17 cellular contexts compared by ENCODE assay signal in genomic region chr2:207412787-207413310, GRCh38.
DNase-seq lines count a peak whose midpoint lies in the region; ATAC-seq and TF ChIP-seq lines count a peak whose summit lies in the region.
"Had no signal": no experiment of that assay in that cellular context is flagged by ENCODE, and none has a peak within 500 bp of the region (broad histone marks: within the 10 kb centered on the region; RNA-seq: fewer than 3 reads in every experiment).

No MANE protein-coding gene starts in this region.

- no peak overlapping the region for H4K8ac ChIP-seq in neuronal stem cell (ENCODE audit: low read depth, low read length)

- no peak overlapping the region for H2BK5ac ChIP-seq in neuronal stem cell (ENCODE audit: low read length)

- H3K4me1 ChIP-seq in neuronal stem cell (ENCODE audit: control insufficient read depth in 2 of 2, insufficient read depth in 1 of 2, low read depth in 1 of 2, low read length in 2 of 2), result peaks cover 2 to 20% of the 10 kb centered on the region in 2 donors
- H3K4me1 ChIP-seq: HAP-1 had no signal

- H3K14ac ChIP-seq in neuronal stem cell (ENCODE audit: low read length), result no peak overlapping the region

- intact Hi-C loops in left colon (cut with DNase I, micrococcal nuclease), result no loop called here

- TF ChIP-seq CTCF in WERI-Rb-1 (IDR thresholded peaks at IDR 0.05; ENCODE audit: low read depth, low read length) (no peak), coronary artery (IDR thresholded peaks at IDR 0.05) (no peak)

- no peaks in the 10 kb centered on the region for H3K9me3 ChIP-seq in WERI-Rb-1 (ENCODE audit: severe bottlenecking)
- no peaks in the 10 kb centered on the region for H3K9me3 ChIP-seq in neuronal stem cell (replicated peaks in 1 of 2; ENCODE audit: control insufficient read depth in 2 of 2, insufficient read depth in 1 of 2, low read depth in 1 of 2, low read length in 2 of 2)
- H3K9me3 ChIP-seq: BE2C, HAP-1 had no signal

- H3K4me2 ChIP-seq in neuronal stem cell (ENCODE audit: insufficient read depth, low read length, poor library complexity, severe bottlenecking), result no peak overlapping the region

- H3K4ac ChIP-seq in neuronal stem cell (ENCODE audit: low read length), result no peak overlapping the region

- H3K27ac ChIP-seq in WERI-Rb-1, result peak overlapping the region; percentile 8; the same call in 1 of the 2 replicates
- H3K27ac ChIP-seq in neuronal stem cell (replicated peaks; ENCODE audit: low read length), result no peak overlapping the region
- H3K27ac ChIP-seq in coronary artery, result no peak overlapping the region

- H3K4me3 ChIP-seq in WERI-Rb-1 (ENCODE audit: low read depth, low read length) (no peak overlapping the region; the same call in 1 of the 2 replicates), neuronal stem cell (ENCODE audit: low read length in 2 of 2) (no peak overlapping the region), coronary artery (no peak overlapping the region)
- H3K4me3 ChIP-seq: HAP-1 had no signal

- H2AK5ac ChIP-seq in neuronal stem cell (ENCODE audit: low read depth, low read length), result no peak overlapping the region

- no peak overlapping the region for H2BK15ac ChIP-seq in neuronal stem cell (ENCODE audit: low read length)

- no peak overlapping the region for H3K9ac ChIP-seq in neuronal stem cell (ENCODE audit: low read depth, low read length, poor library complexity)

- DNase-seq in NCI-H82 (lab: John Stamatoyannopoulos, UW) (peak; percentile 58), WERI-Rb-1 (peak; percentile 38), neuronal stem cell (ENCODE audit: low spot score) (no peak), left colon (no peak), coronary artery (ENCODE audit: low spot score) (no peak), NCI-H526 treated with DMSO at 0.1 percent for 48 hours (lab: John Stamatoyannopoulos, UW) (no peak)
- DNase-seq: ACHN; BE2C; C1 segment of cervical spinal cord; CD4-positive, CD25-positive, alpha-beta regulatory T cell; CD8-positive, alpha-beta memory T cell; COR-L47; DMS 273 treated with DMSO at 0.1 percent for 48 hours; DMS53; DND-41; IMR-90 had no signal

- H2BK12ac ChIP-seq in neuronal stem cell (ENCODE audit: low read length), result no peak overlapping the region

- H3K18ac ChIP-seq in neuronal stem cell (ENCODE audit: low read length), result no peak overlapping the region

- no peaks in the 10 kb centered on the region for H3K27me3 ChIP-seq in WERI-Rb-1 (ENCODE audit: insufficient read depth, low read depth, severe bottlenecking)
- no peaks in the 10 kb centered on the region for H3K27me3 ChIP-seq in neuronal stem cell (ENCODE audit: control insufficient read depth in 3 of 3, insufficient read depth in 3 of 3, low read depth in 1 of 3, low read length in 3 of 3)
- H3K27me3 ChIP-seq: BE2C had no signal

- H3K36me3 ChIP-seq in WERI-Rb-1, result no peaks in the 10 kb centered on the region
- H3K36me3 ChIP-seq in neuronal stem cell (replicated peaks in 1 of 2; ENCODE audit: control insufficient read depth in 2 of 2, insufficient read depth in 2 of 2, low read length in 2 of 2), result no peaks in the 10 kb centered on the region
- H3K36me3 ChIP-seq: BE2C, HAP-1 had no signal

- no peak overlapping the region for H2BK120ac ChIP-seq in neuronal stem cell (ENCODE audit: low read depth, low read length)

- no CpG with 5 or more reads among the region's 6 CpGs for WGBS in neuronal stem cell (ENCODE audit: extremely low coverage in 2 of 2, insufficient read length in 2 of 2, insufficient replicate concordance in 1 of 2), 2 donors

- no peak for ATAC-seq in left colon

- H4K91ac ChIP-seq in neuronal stem cell (ENCODE audit: low read depth, low read length, poor library complexity), result no peak overlapping the region

- peak overlapping the region; percentile 56 for H2AFZ ChIP-seq in neuronal stem cell (ENCODE audit: low read length)

- no peak overlapping the region for H3K23ac ChIP-seq in neuronal stem cell (ENCODE audit: low read depth, low read length, poor library complexity)

- no peaks in the 10 kb centered on the region for H3K79me1 ChIP-seq in neuronal stem cell (ENCODE audit: low read depth, low read length)

Comparison
In these comparisons a context has a peak if more than half of its experiments do, and no peak if none do; other contexts are left out.
1. DNase-seq: peak in NCI-H82 (single experiment) and WERI-Rb-1 (single experiment); none in neuronal stem cell (single experiment), left colon (0 of 2), coronary artery (single experiment) and NCI-H526 treated with DMSO at 0.1 percent for 48 hours (single experiment).